Comparison of ENCODE assay signal across 8 cellular contexts in genomic region chr20:47576516-47577033, GRCh38.
DNase-seq lines count a peak whose midpoint lies in the region; ATAC-seq and TF ChIP-seq lines count a peak whose summit lies in the region.

No MANE protein-coding gene starts in this region.

- no peaks in the 10 kb centered on the region for H3K27me3 Mint-ChIP-seq in CD4-positive, CD25-positive, alpha-beta regulatory T cell

- H3K4me3 Mint-ChIP-seq in CD4-positive, CD25-positive, alpha-beta regulatory T cell: peak overlapping the region in 3 of 4 donors; percentile 48 to 61 (median 58)

- no peak for ATAC-seq in CD4-positive, CD25-positive, alpha-beta regulatory T cell (ENCODE audit: low read depth in 2 of 2)
- ATAC-seq in lower lobe of right lung: peak; percentile 91 to 94
- ATAC-seq in thoracic aorta (ENCODE audit: insufficient number of reproducible peaks, low FRiP score, low read depth): no peak

- H3K9me3 ChIP-seq in CD4-positive, CD25-positive, alpha-beta regulatory T cell (ENCODE audit: control insufficient read depth in 2 of 2, low read length in 2 of 2): no peaks in the 10 kb centered on the region
- H3K9me3 ChIP-seq in lower lobe of right lung (peaks cover 2% of the 10 kb centered on the region), thoracic aorta (peaks cover 3% of the 10 kb centered on the region)

- H3K27ac Mint-ChIP-seq in CD4-positive, CD25-positive, alpha-beta regulatory T cell: peak overlapping the region in 2 of 3 donors; percentile 32 to 57

- H3K36me3 Mint-ChIP-seq in CD4-positive, CD25-positive, alpha-beta regulatory T cell: peaks cover 14% of the 10 kb centered on the region

- TF ChIP-seq CTCF in lower lobe of right lung (IDR thresholded peaks at IDR 0.05) (no peak), thoracic aorta (IDR thresholded peaks at IDR 0.05) (no peak)

- peak in 1 of 3 donors; percentile 30 for DNase-seq in CD4-positive, CD25-positive, alpha-beta regulatory T cell
- peak; percentile 48 for DNase-seq in GM19240 (ENCODE audit: insufficient read length, low spot score)
- DNase-seq in LoVo (ENCODE audit: low spot score): peak; percentile 80
- DNase-seq in SHP77 treated with DMSO at 0.1 percent for 48 hours (lab: John Stamatoyannopoulos, UW): peak; percentile 56
- peak; percentile 90 to 95 for DNase-seq in dermis microvascular lymphatic vessel endothelial cell (ENCODE audit: low read depth in 2 of 2)
- DNase-seq in lower lobe of right lung: peak; percentile 51
- DNase-seq in thoracic aorta (ENCODE audit: low spot score): no peak
- no peak for DNase-seq in activated naive CD4-positive, alpha-beta T cell treated with anti-CD3 and anti-CD28 coated beads, Interleukin-2, amount 50 U/mL, for 16 hours

- H3K27me3 ChIP-seq in CD4-positive, CD25-positive, alpha-beta regulatory T cell (ENCODE audit: control insufficient read depth, insufficient read depth, low read length): no peaks in the 10 kb centered on the region
- no peaks in the 10 kb centered on the region for H3K27me3 ChIP-seq in lower lobe of right lung (ENCODE audit: low read depth)
- no peaks in the 10 kb centered on the region for H3K27me3 ChIP-seq in thoracic aorta (replicated peaks; ENCODE audit: insufficient read depth)

- intact Hi-C loops in lower lobe of right lung (cut with DNase I): no loop called here

- peaks cover under 1% of the 10 kb centered on the region for H3K36me3 ChIP-seq in CD4-positive, CD25-positive, alpha-beta regulatory T cell (ENCODE audit: control insufficient read depth, insufficient read depth, low read length)
- H3K36me3 ChIP-seq in lower lobe of right lung: no peaks in the 10 kb centered on the region
- H3K36me3 ChIP-seq in thoracic aorta: no peaks in the 10 kb centered on the region

- H3K4me1 Mint-ChIP-seq in CD4-positive, CD25-positive, alpha-beta regulatory T cell: peaks cover 56 to 92% (median 79%) of the 10 kb centered on the region in 4 donors

- H3K4me3 ChIP-seq in CD4-positive, CD25-positive, alpha-beta regulatory T cell (ENCODE audit: low read depth, low read length): peak overlapping the region; percentile 64
- peak overlapping the region; percentile 1 for H3K4me3 ChIP-seq in lower lobe of right lung
- peak overlapping the region; percentile 36 for H3K4me3 ChIP-seq in thoracic aorta

- H3K27ac ChIP-seq in CD4-positive, CD25-positive, alpha-beta regulatory T cell (ENCODE audit: insufficient read depth, low read length, poor library complexity, severe bottlenecking): peak overlapping the region; percentile 25
- H3K27ac ChIP-seq in lower lobe of right lung (peak overlapping the region; percentile 15), thoracic aorta (peak overlapping the region; percentile 6 to 34)

- H3K4me1 ChIP-seq in CD4-positive, CD25-positive, alpha-beta regulatory T cell (ENCODE audit: control insufficient read depth, insufficient read depth, low read length, poor library complexity, severe bottlenecking): peaks cover 37% of the 10 kb centered on the region
- H3K4me1 ChIP-seq in lower lobe of right lung: peaks cover 69% of the 10 kb centered on the region
- peaks cover 37 to 52% of the 10 kb centered on the region in 2 donors for H3K4me1 ChIP-seq in thoracic aorta (ENCODE audit: control insufficient read depth in 1 of 2, low read depth in 2 of 2)

- peaks cover 0 to 2% (median 0%) of the 10 kb centered on the region in 7 donors for H3K9me3 Mint-ChIP-seq in CD4-positive, CD25-positive, alpha-beta regulatory T cell

Comparison
In these comparisons a context has a peak if more than half of its experiments do, and no peak if none do; other contexts are left out.
1. ATAC-seq: peak in lower lobe of right lung (2 of 2); none in CD4-positive, CD25-positive, alpha-beta regulatory T cell (0 of 2) and thoracic aorta (single experiment).
2. DNase-seq: peak in GM19240 (single experiment), LoVo (single experiment), SHP77 treated with DMSO at 0.1 percent for 48 hours (single experiment), dermis microvascular lymphatic vessel endothelial cell (2 of 2) and lower lobe of right lung (single experiment); none in thoracic aorta (single experiment) and activated naive CD4-positive, alpha-beta T cell treated with anti-CD3 and anti-CD28 coated beads, Interleukin-2, amount 50 U/mL, for 16 hours (single experiment).
3. H3K4me3 ChIP-seq: peak in every context shown above with its lines; median percentile 64 in CD4-positive, CD25-positive, alpha-beta regulatory T cell; 36 in thoracic aorta; 1 in lower lobe of right lung.
4. Peak in every context shown above with its lines, with median percentiles within 50 percentile points of each other: H3K27ac ChIP-seq.